1 cellular context compared by ENCODE assay signal in genomic region chr14:99393059-99393655, GRCh38.
A peak's percentile ranks its signal among the peaks of the same experiment; 100 is the strongest.
TF ChIP-seq lines count a peak whose summit lies in the region.

No MANE protein-coding gene starts in this region.

TF ChIP-seq in HepG2, 621 proteins besides CTCF, POLR2A, EP300 and RAD21 (continued from another document):
- TF ChIP-seq ZNF503 (CRISPR knock-in tag; IDR thresholded peaks at IDR 0.05) (no peak), ASH2L (IDR thresholded peaks at IDR 0.05; ENCODE audit: insufficient read length, low read depth, low read length) (no peak), GPN1 (CRISPR knock-in tag; IDR thresholded peaks at IDR 0.05; ENCODE audit: borderline replicate concordance) (no peak), ZFP1 (CRISPR knock-in tag; IDR thresholded peaks at IDR 0.05) (no peak), KDM2A (CRISPR knock-in tag; IDR thresholded peaks at IDR 0.05; ENCODE audit: borderline replicate concordance, low read depth) (0 out of 2 replicates have a peak, but pooled peaks have one; percentile 38), ZNF703 (CRISPR knock-in tag; IDR thresholded peaks at IDR 0.05; ENCODE audit: borderline replicate concordance) (no peak), GTF3A (CRISPR knock-in tag; conservative IDR thresholded peaks at IDR 0.05) (no peak), ZNF567 (CRISPR knock-in tag; IDR thresholded peaks at IDR 0.05; ENCODE audit: borderline replicate concordance) (no peak), CCAR2 (optimal IDR thresholded peaks at IDR 0.05; ENCODE audit: low read depth, low read length) (peak; percentile 47), XRCC5 (optimal IDR thresholded peaks at IDR 0.05; ENCODE audit: low read length) (peak; percentile 48), ZNF30 (CRISPR knock-in tag; IDR thresholded peaks at IDR 0.05) (no peak), TEF (CRISPR knock-in tag; IDR thresholded peaks at IDR 0.05) (no peak), RNF219 (CRISPR knock-in tag; IDR thresholded peaks at IDR 0.05) (no peak), RCOR2 (CRISPR knock-in tag; IDR thresholded peaks at IDR 0.05) (no peak), TOPORS (CRISPR knock-in tag; IDR thresholded peaks at IDR 0.05) (no peak)
